Comparison of ENCODE assay signal across 8 cellular contexts in the genomic region with DNA sequence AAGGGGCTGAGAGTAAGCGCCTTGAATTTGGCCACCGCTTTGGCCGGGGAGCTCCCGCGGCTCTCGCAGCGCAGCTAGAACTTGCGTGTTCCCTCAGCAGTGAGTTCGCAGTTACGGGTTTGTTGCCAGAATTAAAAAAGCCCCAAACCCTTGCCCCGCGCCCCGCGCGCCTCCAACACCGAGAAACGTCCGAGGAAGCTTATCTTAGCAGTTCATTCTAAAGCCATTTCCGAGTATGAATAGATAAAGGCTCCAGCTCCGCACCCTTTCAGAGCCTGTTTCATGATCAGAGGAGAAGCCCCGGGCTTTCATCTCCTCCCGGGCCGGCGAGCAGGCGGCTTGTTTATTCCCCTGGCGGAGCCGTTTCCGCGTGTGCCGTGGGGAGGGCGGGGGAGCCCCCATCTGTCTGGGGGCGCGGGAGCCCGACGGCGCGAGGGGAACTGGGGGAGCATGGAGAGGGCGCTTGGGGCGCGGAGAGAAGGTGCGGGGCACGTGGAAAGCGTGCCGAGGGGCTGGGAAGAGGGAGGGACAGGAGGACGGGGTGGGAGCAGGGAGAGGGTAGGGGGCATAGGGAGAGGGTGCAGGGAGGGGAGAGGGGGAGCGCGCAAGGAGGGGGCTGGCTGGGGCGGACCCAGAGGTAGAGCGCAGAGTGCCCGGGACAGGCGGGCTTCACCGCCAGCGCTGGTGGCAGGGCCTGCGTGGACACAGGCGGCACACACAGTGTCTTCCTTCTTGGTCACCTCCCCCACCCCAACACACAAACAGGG. TPM values are rescaled to one million over a fixed set of nuclear protein-coding genes. Genes with fewer than 3 reads are reported as not detected.
DNase-seq lines count a peak whose midpoint lies in the region; TF ChIP-seq lines count a peak whose summit lies in the region.

No MANE protein-coding gene starts in this region.

- H3K4me1 Mint-ChIP-seq in CD4-positive, alpha-beta memory T cell: peaks cover 13 to 37% (median 22%) of the 10 kb centered on the region in 4 donors
- H3K4me1 Mint-ChIP-seq in osteocyte (ENCODE audit: unreplicated experiment): peaks cover 22% of the 10 kb centered on the region

- peaks cover 51 to 74% of the 10 kb centered on the region in 2 donors for H3K27me3 Mint-ChIP-seq in CD4-positive, alpha-beta memory T cell
- H3K27me3 Mint-ChIP-seq in osteocyte (ENCODE audit: unreplicated experiment): peaks cover 69% of the 10 kb centered on the region

- peaks cover 11% of the 10 kb centered on the region for H3K27me3 ChIP-seq in CD4-positive, alpha-beta memory T cell (ENCODE audit: insufficient read depth, low read length)
- H3K27me3 ChIP-seq in esophagus muscularis mucosa: peaks cover 0 to 78% (median 29%) of the 10 kb centered on the region in 4 donors

- no peaks in the 10 kb centered on the region for H3K36me3 Mint-ChIP-seq in CD4-positive, alpha-beta memory T cell
- no peaks in the 10 kb centered on the region for H3K36me3 Mint-ChIP-seq in osteocyte (ENCODE audit: unreplicated experiment)

- no peak for DNase-seq in CD4-positive, alpha-beta memory T cell
- DNase-seq in Jurkat, Clone E6-1 (ENCODE audit: low read depth, low spot score): peak; percentile 16
- DNase-seq in esophagus muscularis mucosa (ENCODE audit: extremely low spot score): no peak
- DNase-seq in osteocyte (ENCODE audit: extremely low spot score, unreplicated experiment): no peak
- DNase-seq in inferior parietal cortex (ENCODE audit: extremely low spot score): no peak
- DNase-seq in superior temporal gyrus (ENCODE audit: extremely low spot score): no peak
- DNase-seq in SIG-M5 treated with dmso at 0.1 percent for 504 hours (lab: John Stamatoyannopoulos, UW; ENCODE audit: unreplicated experiment): no peak
- DNase-seq in NCI-H2227 treated with DMSO at 0.1 percent for 48 hours (lab: John Stamatoyannopoulos, UW): no peak

- no peaks in the 10 kb centered on the region for H3K36me3 ChIP-seq in CD4-positive, alpha-beta memory T cell (ENCODE audit: insufficient read depth, low read length)
- no peaks in the 10 kb centered on the region for H3K36me3 ChIP-seq in esophagus muscularis mucosa

- no peak for TF ChIP-seq EP300 in esophagus muscularis mucosa (IDR thresholded peaks at IDR 0.05)

- 25% methylated on average over 35 of the region's 55 CpGs for WGBS in esophagus muscularis mucosa

- no peak overlapping the region for H3K27ac ChIP-seq in CD4-positive, alpha-beta memory T cell (ENCODE audit: low read depth, low read length)
- no peak overlapping the region for H3K27ac ChIP-seq in esophagus muscularis mucosa (replicated peaks in 1 of 4)

- H3K4me1 ChIP-seq in CD4-positive, alpha-beta memory T cell (ENCODE audit: insufficient read depth, low read length): peaks cover 19% of the 10 kb centered on the region
- H3K4me1 ChIP-seq in esophagus muscularis mucosa: peaks cover 7 to 25% (median 22%) of the 10 kb centered on the region in 4 donors

- TF ChIP-seq CTCF in esophagus muscularis mucosa (IDR thresholded peaks at IDR 0.05) (no peak), osteocyte (IDR thresholded peaks at IDR 0.05) (no peak)

- POLR2A ChIA-PET in CD4-positive, alpha-beta memory T cell (lab: Charles Lee; ENCODE audit: partially characterized antibody): no interaction called here

- CTCF ChIA-PET in CD4-positive, alpha-beta memory T cell (lab: Charles Lee; ENCODE audit: partially characterized antibody): no interaction called here

- H3K9me3 Mint-ChIP-seq in CD4-positive, alpha-beta memory T cell: peaks cover 0 to 2% (median 0%) of the 10 kb centered on the region in 8 donors
- H3K9me3 Mint-ChIP-seq in osteocyte (ENCODE audit: unreplicated experiment): no peaks in the 10 kb centered on the region

- no peak overlapping the region for H3K27ac Mint-ChIP-seq in CD4-positive, alpha-beta memory T cell
- no peak overlapping the region for H3K27ac Mint-ChIP-seq in osteocyte (ENCODE audit: unreplicated experiment)

- H3K4me3 Mint-ChIP-seq in CD4-positive, alpha-beta memory T cell: peak overlapping the region in 6 of 8 donors; percentile 7 to 61 (median 39)
- peak overlapping the region; percentile 63 for H3K4me3 Mint-ChIP-seq in osteocyte (ENCODE audit: unreplicated experiment)

- H3K9me3 ChIP-seq in CD4-positive, alpha-beta memory T cell (ENCODE audit: control insufficient read depth in 1 of 2, low read length in 2 of 2): no peaks in the 10 kb centered on the region
- no peaks in the 10 kb centered on the region for H3K9me3 ChIP-seq in esophagus muscularis mucosa

- no peak overlapping the region for H3K4me3 ChIP-seq in CD4-positive, alpha-beta memory T cell (ENCODE audit: low read length in 2 of 2)
- H3K4me3 ChIP-seq in Jurkat, Clone E6-1 (ENCODE audit: low read length): peak overlapping the region; percentile 33
- peak overlapping the region; percentile 35 to 38 (median 37) for H3K4me3 ChIP-seq in esophagus muscularis mucosa

- no peak for TF ChIP-seq POLR2A in esophagus muscularis mucosa (IDR thresholded peaks at IDR 0.05; ENCODE audit: low read depth)

- intact Hi-C loops in CD4-positive, alpha-beta memory T cell (cut with micrococcal nuclease): no loop called here
- intact Hi-C loops in esophagus muscularis mucosa (cut with DNase I): no loop called here

RNA-seq across cellular contexts. Expression of gene TBX4, which starts 9.9 kb away (rescaled TPM):
- total RNA-seq in CD4-positive, alpha-beta memory T cell: not detected
- polyA plus RNA-seq in CD4-positive, alpha-beta memory T cell: not detected
- polyA plus RNA-seq in Jurkat, Clone E6-1 (2012; ENCODE audit: insufficient read depth, insufficient read length): not detected
- total RNA-seq in esophagus muscularis mucosa (not detected), osteocyte (not detected in 2 replicates)

Comparison
In these comparisons a context has a peak if more than half of its experiments do, and no peak if none do; other contexts are left out.
1. H3K4me3 ChIP-seq: peak in Jurkat, Clone E6-1 (single experiment) and esophagus muscularis mucosa (4 of 4); none in CD4-positive, alpha-beta memory T cell (0 of 2).